In the genomic region with DNA sequence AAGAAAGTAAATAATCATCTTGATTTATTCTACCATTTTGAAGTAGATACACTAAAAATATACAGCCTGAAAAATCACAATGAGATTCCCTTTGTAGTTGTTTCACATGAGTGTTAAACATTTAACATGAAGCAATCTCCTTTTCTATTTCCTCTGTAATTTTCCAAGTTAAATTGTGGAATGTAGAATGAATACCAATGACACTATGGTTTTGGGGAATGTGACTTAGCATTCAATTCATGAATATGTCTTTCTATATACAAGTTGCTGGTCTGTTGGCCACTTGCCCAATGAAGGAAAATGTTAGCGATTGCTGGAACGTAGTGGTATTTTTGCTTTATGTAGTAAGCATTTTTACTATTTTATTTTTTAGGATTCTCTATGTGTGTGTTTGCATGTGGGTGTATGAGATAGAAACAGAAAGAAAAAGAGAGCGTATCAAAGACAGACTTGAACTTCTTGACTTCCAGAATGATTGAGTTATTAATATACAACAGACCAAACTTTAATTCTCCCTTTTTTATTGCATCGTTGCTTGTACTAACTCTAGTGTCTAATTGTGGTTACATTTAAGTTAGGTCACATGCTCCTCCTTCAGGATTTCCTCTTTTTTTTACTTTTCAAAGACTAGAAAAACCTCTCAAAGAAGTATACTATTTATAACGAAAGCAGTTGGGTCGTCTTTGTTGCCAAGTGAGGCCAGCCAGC, we compare ENCODE assay signal across 8 cellular contexts.
A peak's percentile ranks its signal among the peaks of the same experiment; 100 is the strongest.
DNase-seq lines count a peak whose midpoint lies in the region; ATAC-seq and TF ChIP-seq lines count a peak whose summit lies in the region.

No MANE protein-coding gene starts in this region.

- no peak for DNase-seq in activated naive CD4-positive, alpha-beta T cell treated with anti-CD3 and anti-CD28 coated beads, Interleukin-2, amount 50 U/mL, for 16 hours
- peak; percentile 76 for DNase-seq in astrocyte of the spinal cord (ENCODE audit: low read depth, low spot score)
- DNase-seq in KBM-7, result no peak
- no peak for DNase-seq in erythroblast (lab: John Stamatoyannopoulos, UW)
- no peak for DNase-seq in activated CD4-positive, alpha-beta T cell treated with anti-CD3 and anti-CD28 coated beads, Interleukin-2, amount 50 U/mL, for 1 hour

- H3K36me3 Mint-ChIP-seq in activated naive CD4-positive, alpha-beta T cell treated with anti-CD3 and anti-CD28 coated beads, Interleukin-2, amount 50 U/mL, for 24 hours, result no peaks in the 10 kb centered on the region

- H3K4me1 ChIP-seq in neuron (ENCODE audit: insufficient read depth, low read length), result peaks cover 28% of the 10 kb centered on the region

- H2AFZ ChIP-seq in neuron (ENCODE audit: low read depth, low read length), result no peak overlapping the region

- peak overlapping the region; percentile 59 for H3K4me3 Mint-ChIP-seq in activated naive CD4-positive, alpha-beta T cell treated with anti-CD3 and anti-CD28 coated beads, Interleukin-2, amount 50 U/mL, for 24 hours

- ATAC-seq in HG03565 (IDR thresholded peaks at IDR 0.05; ENCODE audit: unreplicated experiment), result peak; percentile 12

- H3K36me3 ChIP-seq in neuron (ENCODE audit: insufficient read depth, low read length), result no peaks in the 10 kb centered on the region

- H3K9me3 ChIP-seq in neuron (ENCODE audit: low read length), result no peaks in the 10 kb centered on the region

- no peak for TF ChIP-seq POLR2A in erythroblast (IDR thresholded peaks at IDR 0.05; ENCODE audit: low read length)

- no peak for TF ChIP-seq CTCF in astrocyte of the spinal cord (IDR thresholded peaks at IDR 0.05; ENCODE audit: low read depth, low read length)

- H3K27ac Mint-ChIP-seq in activated naive CD4-positive, alpha-beta T cell treated with anti-CD3 and anti-CD28 coated beads, Interleukin-2, amount 50 U/mL, for 24 hours, result peak overlapping the region; percentile 19

- H3K4me3 ChIP-seq in astrocyte of the spinal cord (ENCODE audit: low read depth, low read length) (peak overlapping the region; percentile 60), neuron (ENCODE audit: low read length) (peak overlapping the region; percentile 17)

- H3K27me3 ChIP-seq in neuron (ENCODE audit: insufficient read depth, low read length), result no peaks in the 10 kb centered on the region

- H3K9me3 Mint-ChIP-seq in activated naive CD4-positive, alpha-beta T cell treated with anti-CD3 and anti-CD28 coated beads, Interleukin-2, amount 50 U/mL, for 24 hours, result no peaks in the 10 kb centered on the region

- peaks cover 37% of the 10 kb centered on the region for H3K27me3 Mint-ChIP-seq in activated naive CD4-positive, alpha-beta T cell treated with anti-CD3 and anti-CD28 coated beads, Interleukin-2, amount 50 U/mL, for 24 hours

- peaks cover 41% of the 10 kb centered on the region for H3K4me1 Mint-ChIP-seq in activated naive CD4-positive, alpha-beta T cell treated with anti-CD3 and anti-CD28 coated beads, Interleukin-2, amount 50 U/mL, for 24 hours

- in situ Hi-C loops in astrocyte of the spinal cord (cut with HindIII; ENCODE audit: low sequenced_read_pairs) (no loop called here), KBM-7 (cut with MboI; ENCODE audit: low pct_unique_long_range_greater_than_20kb, low sequenced_read_pairs) (no loop called here)
